Comparison of ENCODE assay signal across 10 cellular contexts in the genomic region with DNA sequence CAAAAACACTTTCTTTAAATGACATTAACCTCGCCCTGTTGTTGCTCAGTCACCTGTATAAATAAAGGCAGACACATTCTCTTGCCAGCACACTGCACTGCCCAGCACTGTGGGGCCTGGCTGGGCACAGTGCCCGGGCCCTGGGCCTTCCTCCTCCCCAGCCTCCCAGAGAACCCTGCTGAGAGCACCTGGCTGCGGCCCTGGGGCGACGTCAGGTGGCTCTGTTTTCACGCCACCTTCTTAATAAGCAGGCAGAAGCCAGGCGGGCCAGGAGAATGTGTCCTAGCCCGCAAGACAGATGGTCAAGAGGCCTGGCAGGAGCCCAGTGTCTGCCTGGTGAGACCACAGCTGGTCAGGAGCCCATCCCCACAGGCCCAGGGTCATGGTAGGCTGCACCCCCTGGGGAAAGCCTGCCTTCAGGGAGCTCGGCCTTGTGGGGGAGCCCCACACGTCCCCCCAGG. TPM values are rescaled to one million over a fixed set of nuclear protein-coding genes. Genes with fewer than 3 reads are reported as not detected.
DNase-seq lines count a peak whose midpoint lies in the region; ATAC-seq, FAIRE-seq and TF ChIP-seq lines count a peak whose summit lies in the region.
"Had no signal": no experiment of that assay in that cellular context is flagged by ENCODE, and none has a peak within 500 bp of the region (broad histone marks: within the 10 kb centered on the region; RNA-seq: fewer than 3 reads in every experiment).

No MANE protein-coding gene starts in this region.

- no TSS peak for BruUV-seq in endothelial cell of umbilical vein (replicated peaks; lab: Mats Ljungman, UMichigan)

- no peaks in the 10 kb centered on the region for H3K9me1 ChIP-seq in endothelial cell of umbilical vein (replicated peaks; ENCODE audit: control insufficient read depth, extremely low read depth, insufficient read depth, low read length)

- intact Hi-C loops in endothelial cell of umbilical vein (cut with micrococcal nuclease) (no loop called here), posterior cingulate gyrus (cut with DNase I) (no loop called here)

- H4K20me1 ChIP-seq in endothelial cell of umbilical vein (replicated peaks; ENCODE audit: control insufficient read depth, extremely low read depth, insufficient read depth, low read length), result no peaks in the 10 kb centered on the region

- FAIRE-seq in endothelial cell of umbilical vein (lab: Jason Lieb, UNC), result no peak

- no peaks in the 10 kb centered on the region for H3K9me3 ChIP-seq in endothelial cell of umbilical vein (replicated peaks; ENCODE audit: control insufficient read depth, insufficient read depth, low read length)
- H3K9me3 ChIP-seq: vagina had no signal

- no peak for TF ChIP-seq CTCF in endothelial cell of umbilical vein (IDR thresholded peaks at IDR 0.05; ENCODE audit: extremely low read depth in 1 of 2, insufficient read depth in 1 of 2, low read depth in 1 of 2, low read length in 2 of 2)

- TF ChIP-seq POLR2A in endothelial cell of umbilical vein (IDR thresholded peaks at IDR 0.05; ENCODE audit: low read depth, low read length), result no peak

- H3K4me2 ChIP-seq in endothelial cell of umbilical vein (ENCODE audit: insufficient read depth, low read length), result no peak overlapping the region

- no peak for ATAC-seq in GM21526 (IDR thresholded peaks at IDR 0.05; ENCODE audit: low FRiP score, unreplicated experiment)

- dilution Hi-C loops in endothelial cell of umbilical vein (cut with MboI; ENCODE audit: extremely low pct_ligation_motif_present, low sequenced_read_pairs), result no loop called here

- H3K79me2 ChIP-seq in endothelial cell of umbilical vein (ENCODE audit: control insufficient read depth, insufficient read depth, low read length), result no peaks in the 10 kb centered on the region

- H3K9ac ChIP-seq in endothelial cell of umbilical vein (replicated peaks; ENCODE audit: extremely low read depth, insufficient read depth, low read length), result no peak overlapping the region

- DNase-seq in HT-29 (ENCODE audit: low spot score), result peak; percentile 94
- DNase-seq in NCI-H345 treated with DMSO at 0.1 percent for 48 hours (lab: John Stamatoyannopoulos, UW; ENCODE audit: unreplicated experiment), result peak; percentile 90
- DNase-seq in endothelial cell of umbilical vein (ENCODE audit: low read depth, low spot score), result peak; percentile 29
- DNase-seq in renal cortical epithelial cell (ENCODE audit: low read depth), result peak; percentile 79
- no peak for DNase-seq in posterior cingulate gyrus
- DNase-seq in SKM-1 (lab: John Stamatoyannopoulos, UW; ENCODE audit: unreplicated experiment), result no peak
- no peak for DNase-seq in stimulated activated CD4-positive, alpha-beta T cell treated with anti-CD3 and anti-CD28 coated beads, Interleukin-1b, Interleukin-23, amount 100 ng/mL, for 48 hours
- DNase-seq: DND-41 had no signal

- H3K4me3 ChIP-seq in endothelial cell of umbilical vein (replicated peaks in 1 of 3; ENCODE audit: insufficient read depth in 1 of 3, low read depth in 1 of 3, low read length in 3 of 3), result no peak overlapping the region
- H3K4me3 ChIP-seq: vagina had no signal

- no peak overlapping the region for H2AFZ ChIP-seq in endothelial cell of umbilical vein (ENCODE audit: low read depth, low read length)

- H3K27ac ChIP-seq in endothelial cell of umbilical vein (ENCODE audit: insufficient read depth, low read depth, low read length), result no peak overlapping the region
- H3K27ac ChIP-seq: vagina had no signal

- CTCF ChIA-PET in endothelial cell of umbilical vein (lab: Charles Lee), result interaction anchor here (1.3 to 1.6 kb wide), 4 partner anchors 9 to 32 kb away, joined by 4 to 5 read pairs (median 4); no protein-coding TSS in a partner anchor

- POLR2A ChIA-PET in endothelial cell of umbilical vein (lab: Charles Lee), result no interaction called here

- peaks cover 0 to 2% of the 10 kb centered on the region in 2 experiments for H3K27me3 ChIP-seq in endothelial cell of umbilical vein (ENCODE audit: control insufficient read depth in 2 of 2, insufficient read depth in 2 of 2, low read length in 2 of 2)
- H3K27me3 ChIP-seq: vagina had no signal

- peaks cover 6% of the 10 kb centered on the region for H3K4me1 ChIP-seq in endothelial cell of umbilical vein (ENCODE audit: control insufficient read depth, extremely low read depth, insufficient read depth, low read length)

- H3K36me3 ChIP-seq in endothelial cell of umbilical vein (ENCODE audit: control insufficient read depth in 2 of 2, extremely low read depth in 1 of 2, insufficient read depth in 2 of 2, low read length in 2 of 2), result no peaks in the 10 kb centered on the region
- H3K36me3 ChIP-seq: vagina had no signal

TF ChIP-seq in endothelial cell of umbilical vein, 7 proteins besides CTCF, POLR2A, EP300 and RAD21 (continues in another document):
- TF ChIP-seq, protein P1, sequence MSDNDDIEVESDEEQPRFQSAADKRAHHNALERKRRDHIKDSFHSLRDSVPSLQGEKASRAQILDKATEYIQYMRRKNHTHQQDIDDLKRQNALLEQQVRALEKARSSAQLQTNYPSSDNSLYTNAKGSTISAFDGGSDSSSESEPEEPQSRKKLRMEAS (IDR thresholded peaks at IDR 0.05; ENCODE audit: insufficient read depth, insufficient read length), result no peak
- TF ChIP-seq FOS (IDR thresholded peaks at IDR 0.05; ENCODE audit: borderline replicate concordance, insufficient read depth, low read length), result no peak
- TF ChIP-seq POLR2AphosphoS5 (IDR thresholded peaks at IDR 0.05; ENCODE audit: insufficient read depth, low read depth, low read length), result no peak
- no peak for TF ChIP-seq EZH2 (IDR thresholded peaks at IDR 0.05; ENCODE audit: borderline replicate concordance, low read depth, low read length, severe bottlenecking)
- TF ChIP-seq MYC (IDR thresholded peaks at IDR 0.05; ENCODE audit: low read depth, low read length), result no peak
- no peak for TF ChIP-seq GATA2 (IDR thresholded peaks at IDR 0.05; ENCODE audit: insufficient read depth, insufficient read length, low read depth, low read length)

RNA-seq across cellular contexts. Expression of a gene that starts 8.2 kb away (rescaled TPM):
- 160 and 167 TPM in 2 replicates for total RNA-seq in HT-29 (2014; rRNA removed; shearing (Covaris generic))
- 43.0 and 45.5 TPM in 2 replicates for total RNA-seq in endothelial cell of umbilical vein
- 55.3 and 72.1 TPM in 2 replicates for polyA plus RNA-seq in endothelial cell of umbilical vein
- polyA plus RNA-seq in endothelial cell of umbilical vein (2011; cell fraction: cytosol; rRNA removed), result 31.4 and 42.0 TPM in 2 replicates
- 33.3 and 33.9 TPM in 2 replicates for polyA plus RNA-seq in endothelial cell of umbilical vein (2011; cell fraction: nucleus; rRNA removed)
- 26.9 and 34.8 TPM in 2 replicates for polyA plus RNA-seq in endothelial cell of umbilical vein (2012)
- 25.6 and 28.5 TPM in 2 replicates for polyA minus RNA-seq in endothelial cell of umbilical vein
- 92.9 TPM for polyA minus RNA-seq in endothelial cell of umbilical vein (2011; cell fraction: cytosol; rRNA and poly(A)+ RNA removed)
- 9.0 and 14.7 TPM in 2 replicates for polyA minus RNA-seq in endothelial cell of umbilical vein (2011; cell fraction: nucleus; rRNA and poly(A)+ RNA removed)
- 53.8 and 70.5 TPM in 2 replicates for total RNA-seq in renal cortical epithelial cell

RNA-seq across cellular contexts. Expression of a gene that starts 16.9 kb away (rescaled TPM):
- not detected in 2 replicates for total RNA-seq in HT-29 (2014; rRNA removed; shearing (Covaris generic))
- total RNA-seq in endothelial cell of umbilical vein (242 and 253 TPM in 2 replicates), renal cortical epithelial cell (0.52 and 4.0 TPM in 2 replicates)
- polyA plus RNA-seq in endothelial cell of umbilical vein, result 441 and 642 TPM in 2 replicates
- 200 and 310 TPM in 2 replicates for polyA plus RNA-seq in endothelial cell of umbilical vein (2011; cell fraction: cytosol; rRNA removed)
- polyA plus RNA-seq in endothelial cell of umbilical vein (2011; cell fraction: nucleus; rRNA removed), result 230 and 265 TPM in 2 replicates
- polyA plus RNA-seq in endothelial cell of umbilical vein (2012), result 68.8 and 103 TPM in 2 replicates
- polyA minus RNA-seq in endothelial cell of umbilical vein, result 152 and 193 TPM in 2 replicates
- polyA minus RNA-seq in endothelial cell of umbilical vein (2011; cell fraction: cytosol; rRNA and poly(A)+ RNA removed), result not detected
- polyA minus RNA-seq in endothelial cell of umbilical vein (2011; cell fraction: nucleus; rRNA and poly(A)+ RNA removed), result 53.0 and 89.3 TPM in 2 replicates

RNA-seq across cellular contexts. Expression of a gene that starts 32.7 kb away (rescaled TPM):
- total RNA-seq in HT-29 (2014; rRNA removed; shearing (Covaris generic)), result 3.2 and 6.4 TPM in 2 replicates
- total RNA-seq in endothelial cell of umbilical vein (1,042 and 1,043 TPM in 2 replicates), renal cortical epithelial cell (3.8 and 19.4 TPM in 2 replicates)
- 1,377 and 1,605 TPM in 2 replicates for polyA plus RNA-seq in endothelial cell of umbilical vein
- polyA plus RNA-seq in endothelial cell of umbilical vein (2011; cell fraction: cytosol; rRNA removed), result 566 and 776 TPM in 2 replicates
- 1,080 and 1,467 TPM in 2 replicates for polyA plus RNA-seq in endothelial cell of umbilical vein (2011; cell fraction: nucleus; rRNA removed)
- polyA plus RNA-seq in endothelial cell of umbilical vein (2012), result 359 and 413 TPM in 2 replicates
- polyA minus RNA-seq in endothelial cell of umbilical vein, result 208 and 351 TPM in 2 replicates
- polyA minus RNA-seq in endothelial cell of umbilical vein (2011; cell fraction: cytosol; rRNA and poly(A)+ RNA removed), result 15.5 TPM
- polyA minus RNA-seq in endothelial cell of umbilical vein (2011; cell fraction: nucleus; rRNA and poly(A)+ RNA removed), result 236 and 523 TPM in 2 replicates

RNA-seq across cellular contexts. Expression of a gene that starts 47.3 kb away (rescaled TPM):
- total RNA-seq in HT-29 (2014; rRNA removed; shearing (Covaris generic)), result not detected in 2 replicates
- total RNA-seq in endothelial cell of umbilical vein (not detected in 2 replicates), renal cortical epithelial cell (not detected in 2 replicates)
- not detected in 2 replicates for polyA plus RNA-seq in endothelial cell of umbilical vein
- polyA plus RNA-seq in endothelial cell of umbilical vein (2011; cell fraction: cytosol; rRNA removed), result not detected in 2 replicates
- 0.05 and 0.27 TPM in 2 replicates for polyA plus RNA-seq in endothelial cell of umbilical vein (2011; cell fraction: nucleus; rRNA removed)
- polyA plus RNA-seq in endothelial cell of umbilical vein (2012), result not detected in 2 replicates
- not detected in 2 replicates for polyA minus RNA-seq in endothelial cell of umbilical vein
- not detected for polyA minus RNA-seq in endothelial cell of umbilical vein (2011; cell fraction: cytosol; rRNA and poly(A)+ RNA removed)
- not detected in 2 replicates for polyA minus RNA-seq in endothelial cell of umbilical vein (2011; cell fraction: nucleus; rRNA and poly(A)+ RNA removed)

RNA-seq across cellular contexts. Expression of a gene that starts 52.9 kb away (rescaled TPM):
- total RNA-seq in HT-29 (2014; rRNA removed; shearing (Covaris generic)), result not detected in 2 replicates
- total RNA-seq in endothelial cell of umbilical vein (not detected in 2 replicates), renal cortical epithelial cell (not detected in 2 replicates)
- polyA plus RNA-seq in endothelial cell of umbilical vein, result 0.17 TPM in 1 of 2 replicates, not detected in the other
- not detected in 2 replicates for polyA plus RNA-seq in endothelial cell of umbilical vein (2011; cell fraction: cytosol; rRNA removed)
- polyA plus RNA-seq in endothelial cell of umbilical vein (2011; cell fraction: nucleus; rRNA removed), result not detected in 2 replicates
- not detected in 2 replicates for polyA plus RNA-seq in endothelial cell of umbilical vein (2012)
- polyA minus RNA-seq in endothelial cell of umbilical vein, result not detected in 2 replicates
- polyA minus RNA-seq in endothelial cell of umbilical vein (2011; cell fraction: cytosol; rRNA and poly(A)+ RNA removed), result not detected
- not detected in 2 replicates for polyA minus RNA-seq in endothelial cell of umbilical vein (2011; cell fraction: nucleus; rRNA and poly(A)+ RNA removed)

Comparison
In these comparisons a context has a peak if more than half of its experiments do, and no peak if none do; other contexts are left out.
1. DNase-seq: peak in HT-29 (single experiment), NCI-H345 treated with DMSO at 0.1 percent for 48 hours (single experiment), endothelial cell of umbilical vein (single experiment) and renal cortical epithelial cell (single experiment); none in posterior cingulate gyrus (0 of 10), SKM-1 (single experiment) and stimulated activated CD4-positive, alpha-beta T cell treated with anti-CD3 and anti-CD28 coated beads, Interleukin-1b, Interleukin-23, amount 100 ng/mL, for 48 hours (single experiment).
2. RNA of a gene that starts 16.9 kb away (total RNA-seq): 242 to 253 TPM in endothelial cell of umbilical vein; 0.52 to 4.0 TPM in renal cortical epithelial cell and not detected in HT-29; every median in the first group is over 10 times any median in the second.
3. RNA of a gene that starts 32.7 kb away (total RNA-seq): 1,042 to 1,043 TPM in endothelial cell of umbilical vein; 3.2 to 6.4 TPM in HT-29 and 3.8 to 19.4 TPM in renal cortical epithelial cell; every median in the first group is over 10 times any median in the second.